Comparison of ENCODE assay signal across 34 cellular contexts in genomic region chr5:4036861-4037260, GRCh38.
"Had no signal": no experiment of that assay in that cellular context is flagged by ENCODE, and none has a peak within 500 bp of the region (broad histone marks: within the 10 kb centered on the region; RNA-seq: fewer than 3 reads in every experiment).

No MANE protein-coding gene starts in this region.

- H2AFZ ChIP-seq: PC-9 had no signal

- ATAC-seq: Panc1, Right ventricle myocardium inferior, SK-N-SH treated with all-trans-retinoic acid at 6 μM for 48 hours had no signal

- H3K4me3 ChIP-seq: MG63, PC-9, SJCRH30, SK-N-MC had no signal

- H3K4me1 ChIP-seq: SJCRH30 had no signal

- H3K4me2 ChIP-seq: KMS-11, PC-9 had no signal

- H3K36me3 ChIP-seq: MG63, SJCRH30 had no signal

- DNase-seq: Karpas-422, KBM-7, MG63, NCI-H1048, NCI-H1092 treated with DMSO at 0.1 percent for 48 hours, NCI-H1105 treated with DMSO at 0.1 percent for 48 hours, NCI-H1417, NCI-H1436, NCI-H146, NCI-H1694, NCI-H187, NCI-H1930, NCI-H2029 treated with DMSO at 0.1 percent for 48 hours, NCI-H2081 treated with DMSO at 0.1 percent for 48 hours, NCI-H2107, NCI-H2171, NCI-H226, NCI-H446 treated with DMSO at 0.1 percent for 48 hours, NCI-H510A, NCI-H524, NCI-H526, NCI-H69, NCI-H748 treated with DMSO at 0.1 percent for 48 hours, NCI-H82, PC-9, SHP77, SIG-M5, SJCRH30 had no signal

- H3K27me3 ChIP-seq: MG63, SJCRH30 had no signal

- H3K9me3 ChIP-seq: MG63, SJCRH30 had no signal

- H3K27ac ChIP-seq: KMS-11, PC-9, RWPE1, SJCRH30, SK-N-MC had no signal

- H3K9ac ChIP-seq: KMS-11 had no signal
